1 cellular context compared by ENCODE assay signal in genomic region chrX:37380920-37381319, GRCh38.
TF ChIP-seq lines count a peak whose summit lies in the region.

No MANE protein-coding gene starts in this region.

TF ChIP-seq in HEK293, 187 proteins besides CTCF, POLR2A, EP300 and RAD21 (continued from another document and continues in another):
- TF ChIP-seq, protein P1, sequence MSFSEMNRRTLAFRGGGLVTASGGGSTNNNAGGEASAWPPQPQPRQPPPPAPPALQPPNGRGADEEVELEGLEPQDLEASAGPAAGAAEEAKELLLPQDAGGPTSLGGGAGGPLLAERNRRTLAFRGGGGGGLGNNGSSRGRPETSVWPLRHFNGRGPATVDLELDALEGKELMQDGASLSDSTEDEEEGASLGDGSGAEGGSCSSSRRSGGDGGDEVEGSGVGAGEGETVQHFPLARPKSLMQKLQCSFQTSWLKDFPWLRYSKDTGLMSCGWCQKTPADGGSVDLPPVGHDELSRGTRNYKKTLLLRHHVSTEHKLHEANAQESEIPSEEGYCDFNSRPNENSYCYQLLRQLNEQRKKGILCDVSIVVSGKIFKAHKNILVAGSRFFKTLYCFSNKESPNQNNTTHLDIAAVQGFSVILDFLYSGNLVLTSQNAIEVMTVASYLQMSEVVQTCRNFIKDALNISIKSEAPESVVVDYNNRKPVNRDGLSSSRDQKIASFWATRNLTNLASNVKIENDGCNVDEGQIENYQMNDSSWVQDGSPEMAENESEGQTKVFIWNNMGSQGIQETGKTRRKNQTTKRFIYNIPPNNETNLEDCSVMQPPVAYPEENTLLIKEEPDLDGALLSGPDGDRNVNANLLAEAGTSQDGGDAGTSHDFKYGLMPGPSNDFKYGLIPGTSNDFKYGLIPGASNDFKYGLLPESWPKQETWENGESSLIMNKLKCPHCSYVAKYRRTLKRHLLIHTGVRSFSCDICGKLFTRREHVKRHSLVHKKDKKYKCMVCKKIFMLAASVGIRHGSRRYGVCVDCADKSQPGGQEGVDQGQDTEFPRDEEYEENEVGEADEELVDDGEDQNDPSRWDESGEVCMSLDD (tag by site-specific recombination; IDR thresholded peaks at IDR 0.05), result no peak
- no peak for TF ChIP-seq ZNF707 (tag by site-specific recombination; IDR thresholded peaks at IDR 0.05)
- TF ChIP-seq ZNF837 (tag by site-specific recombination; IDR thresholded peaks at IDR 0.05), result no peak
- no peak for TF ChIP-seq RBAK (tag by site-specific recombination; IDR thresholded peaks at IDR 0.05)
- TF ChIP-seq ZSCAN4 (tag by site-specific recombination; IDR thresholded peaks at IDR 0.05), result no peak
- peak; percentile 48 for TF ChIP-seq ZNF629 (tag by site-specific recombination; IDR thresholded peaks at IDR 0.05)
- no peak for TF ChIP-seq ZFHX2 (tag by site-specific recombination; conservative IDR thresholded peaks at IDR 0.05)
- no peak for TF ChIP-seq BCL6B (tag by site-specific recombination; IDR thresholded peaks at IDR 0.05)
- no peak for TF ChIP-seq ZNF777 (tag by site-specific recombination; IDR thresholded peaks at IDR 0.05; ENCODE audit: borderline replicate concordance)
- TF ChIP-seq ZNF785 (tag by site-specific recombination; IDR thresholded peaks at IDR 0.05), result no peak
- TF ChIP-seq, protein P2, sequence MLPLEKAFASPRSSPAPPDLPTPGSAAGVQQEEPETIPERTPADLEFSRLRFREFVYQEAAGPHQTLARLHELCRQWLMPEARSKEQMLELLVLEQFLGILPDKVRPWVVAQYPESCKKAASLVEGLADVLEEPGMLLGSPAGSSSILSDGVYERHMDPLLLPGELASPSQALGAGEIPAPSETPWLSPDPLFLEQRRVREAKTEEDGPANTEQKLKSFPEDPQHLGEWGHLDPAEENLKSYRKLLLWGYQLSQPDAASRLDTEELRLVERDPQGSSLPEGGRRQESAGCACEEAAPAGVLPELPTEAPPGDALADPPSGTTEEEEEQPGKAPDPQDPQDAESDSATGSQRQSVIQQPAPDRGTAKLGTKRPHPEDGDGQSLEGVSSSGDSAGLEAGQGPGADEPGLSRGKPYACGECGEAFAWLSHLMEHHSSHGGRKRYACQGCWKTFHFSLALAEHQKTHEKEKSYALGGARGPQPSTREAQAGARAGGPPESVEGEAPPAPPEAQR (tag by site-specific recombination; IDR thresholded peaks at IDR 0.05), result no peak
- TF ChIP-seq ZNF654 (tag by site-specific recombination; IDR thresholded peaks at IDR 0.05; ENCODE audit: low read depth), result no peak
- TF ChIP-seq ZFP3 (tag by site-specific recombination; IDR thresholded peaks at IDR 0.05; ENCODE audit: low read depth), result no peak
- no peak for TF ChIP-seq ZNF311 (tag by site-specific recombination; IDR thresholded peaks at IDR 0.05; ENCODE audit: borderline replicate concordance)
- TF ChIP-seq, protein P3, sequence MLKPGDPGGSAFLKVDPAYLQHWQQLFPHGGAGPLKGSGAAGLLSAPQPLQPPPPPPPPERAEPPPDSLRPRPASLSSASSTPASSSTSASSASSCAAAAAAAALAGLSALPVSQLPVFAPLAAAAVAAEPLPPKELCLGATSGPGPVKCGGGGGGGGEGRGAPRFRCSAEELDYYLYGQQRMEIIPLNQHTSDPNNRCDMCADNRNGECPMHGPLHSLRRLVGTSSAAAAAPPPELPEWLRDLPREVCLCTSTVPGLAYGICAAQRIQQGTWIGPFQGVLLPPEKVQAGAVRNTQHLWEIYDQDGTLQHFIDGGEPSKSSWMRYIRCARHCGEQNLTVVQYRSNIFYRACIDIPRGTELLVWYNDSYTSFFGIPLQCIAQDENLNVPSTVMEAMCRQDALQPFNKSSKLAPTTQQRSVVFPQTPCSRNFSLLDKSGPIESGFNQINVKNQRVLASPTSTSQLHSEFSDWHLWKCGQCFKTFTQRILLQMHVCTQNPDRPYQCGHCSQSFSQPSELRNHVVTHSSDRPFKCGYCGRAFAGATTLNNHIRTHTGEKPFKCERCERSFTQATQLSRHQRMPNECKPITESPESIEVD (tag by site-specific recombination; IDR thresholded peaks at IDR 0.05), result peak; percentile 48; the same call in 1 of the 2 replicates
- no peak for TF ChIP-seq ZNF221 (tag by site-specific recombination; IDR thresholded peaks at IDR 0.05; ENCODE audit: borderline replicate concordance)
- no peak for TF ChIP-seq ELK4 (IDR thresholded peaks at IDR 0.05; ENCODE audit: borderline replicate concordance, low read depth, low read length)
- TF ChIP-seq ZNF48 (tag by site-specific recombination; IDR thresholded peaks at IDR 0.05), result no peak
- no peak for TF ChIP-seq ZNF324 (tag by site-specific recombination; IDR thresholded peaks at IDR 0.05)
- TF ChIP-seq PRDM10 (tag by site-specific recombination; IDR thresholded peaks at IDR 0.05), result peak; percentile 78
- TF ChIP-seq, protein P4, sequence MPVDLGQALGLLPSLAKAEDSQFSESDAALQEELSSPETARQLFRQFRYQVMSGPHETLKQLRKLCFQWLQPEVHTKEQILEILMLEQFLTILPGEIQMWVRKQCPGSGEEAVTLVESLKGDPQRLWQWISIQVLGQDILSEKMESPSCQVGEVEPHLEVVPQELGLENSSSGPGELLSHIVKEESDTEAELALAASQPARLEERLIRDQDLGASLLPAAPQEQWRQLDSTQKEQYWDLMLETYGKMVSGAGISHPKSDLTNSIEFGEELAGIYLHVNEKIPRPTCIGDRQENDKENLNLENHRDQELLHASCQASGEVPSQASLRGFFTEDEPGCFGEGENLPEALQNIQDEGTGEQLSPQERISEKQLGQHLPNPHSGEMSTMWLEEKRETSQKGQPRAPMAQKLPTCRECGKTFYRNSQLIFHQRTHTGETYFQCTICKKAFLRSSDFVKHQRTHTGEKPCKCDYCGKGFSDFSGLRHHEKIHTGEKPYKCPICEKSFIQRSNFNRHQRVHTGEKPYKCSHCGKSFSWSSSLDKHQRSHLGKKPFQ (tag by site-specific recombination; IDR thresholded peaks at IDR 0.05), result no peak
- TF ChIP-seq ZNF488 (tag by site-specific recombination; IDR thresholded peaks at IDR 0.05), result no peak
- no peak for TF ChIP-seq ZNF19 (tag by site-specific recombination; IDR thresholded peaks at IDR 0.05; ENCODE audit: low read depth)
- TF ChIP-seq ZNF423 (tag by site-specific recombination; IDR thresholded peaks at IDR 0.05), result no peak
- no peak for TF ChIP-seq TRIM28 (IDR thresholded peaks at IDR 0.05; ENCODE audit: borderline replicate concordance, low read length)
- TF ChIP-seq ZNF660 (tag by site-specific recombination; IDR thresholded peaks at IDR 0.05), result 0 out of 2 replicates have a peak, but pooled peaks have one; percentile 42
- no peak for TF ChIP-seq REPIN1 (tag by site-specific recombination; IDR thresholded peaks at IDR 0.05; ENCODE audit: low read depth)
- TF ChIP-seq, protein P5, sequence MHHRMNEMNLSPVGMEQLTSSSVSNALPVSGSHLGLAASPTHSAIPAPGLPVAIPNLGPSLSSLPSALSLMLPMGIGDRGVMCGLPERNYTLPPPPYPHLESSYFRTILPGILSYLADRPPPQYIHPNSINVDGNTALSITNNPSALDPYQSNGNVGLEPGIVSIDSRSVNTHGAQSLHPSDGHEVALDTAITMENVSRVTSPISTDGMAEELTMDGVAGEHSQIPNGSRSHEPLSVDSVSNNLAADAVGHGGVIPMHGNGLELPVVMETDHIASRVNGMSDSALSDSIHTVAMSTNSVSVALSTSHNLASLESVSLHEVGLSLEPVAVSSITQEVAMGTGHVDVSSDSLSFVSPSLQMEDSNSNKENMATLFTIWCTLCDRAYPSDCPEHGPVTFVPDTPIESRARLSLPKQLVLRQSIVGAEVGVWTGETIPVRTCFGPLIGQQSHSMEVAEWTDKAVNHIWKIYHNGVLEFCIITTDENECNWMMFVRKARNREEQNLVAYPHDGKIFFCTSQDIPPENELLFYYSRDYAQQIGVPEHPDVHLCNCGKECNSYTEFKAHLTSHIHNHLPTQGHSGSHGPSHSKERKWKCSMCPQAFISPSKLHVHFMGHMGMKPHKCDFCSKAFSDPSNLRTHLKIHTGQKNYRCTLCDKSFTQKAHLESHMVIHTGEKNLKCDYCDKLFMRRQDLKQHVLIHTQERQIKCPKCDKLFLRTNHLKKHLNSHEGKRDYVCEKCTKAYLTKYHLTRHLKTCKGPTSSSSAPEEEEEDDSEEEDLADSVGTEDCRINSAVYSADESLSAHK (tag by site-specific recombination; IDR thresholded peaks at IDR 0.05), result no peak
- TF ChIP-seq ZNF596 (tag by site-specific recombination; IDR thresholded peaks at IDR 0.05), result peak; percentile 55
- TF ChIP-seq, protein P6, sequence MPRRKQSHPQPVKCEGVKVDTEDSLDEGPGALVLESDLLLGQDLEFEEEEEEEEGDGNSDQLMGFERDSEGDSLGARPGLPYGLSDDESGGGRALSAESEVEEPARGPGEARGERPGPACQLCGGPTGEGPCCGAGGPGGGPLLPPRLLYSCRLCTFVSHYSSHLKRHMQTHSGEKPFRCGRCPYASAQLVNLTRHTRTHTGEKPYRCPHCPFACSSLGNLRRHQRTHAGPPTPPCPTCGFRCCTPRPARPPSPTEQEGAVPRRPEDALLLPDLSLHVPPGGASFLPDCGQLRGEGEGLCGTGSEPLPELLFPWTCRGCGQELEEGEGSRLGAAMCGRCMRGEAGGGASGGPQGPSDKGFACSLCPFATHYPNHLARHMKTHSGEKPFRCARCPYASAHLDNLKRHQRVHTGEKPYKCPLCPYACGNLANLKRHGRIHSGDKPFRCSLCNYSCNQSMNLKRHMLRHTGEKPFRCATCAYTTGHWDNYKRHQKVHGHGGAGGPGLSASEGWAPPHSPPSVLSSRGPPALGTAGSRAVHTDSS (tag by site-specific recombination; IDR thresholded peaks at IDR 0.05), result no peak
- no peak for TF ChIP-seq GLIS2 (tag by site-specific recombination; IDR thresholded peaks at IDR 0.05)
- no peak; the same call in 1 of the 2 replicates for TF ChIP-seq GLI2 (tag by site-specific recombination; IDR thresholded peaks at IDR 0.05; ENCODE audit: borderline replicate concordance, low read depth)
- TF ChIP-seq, protein P7, sequence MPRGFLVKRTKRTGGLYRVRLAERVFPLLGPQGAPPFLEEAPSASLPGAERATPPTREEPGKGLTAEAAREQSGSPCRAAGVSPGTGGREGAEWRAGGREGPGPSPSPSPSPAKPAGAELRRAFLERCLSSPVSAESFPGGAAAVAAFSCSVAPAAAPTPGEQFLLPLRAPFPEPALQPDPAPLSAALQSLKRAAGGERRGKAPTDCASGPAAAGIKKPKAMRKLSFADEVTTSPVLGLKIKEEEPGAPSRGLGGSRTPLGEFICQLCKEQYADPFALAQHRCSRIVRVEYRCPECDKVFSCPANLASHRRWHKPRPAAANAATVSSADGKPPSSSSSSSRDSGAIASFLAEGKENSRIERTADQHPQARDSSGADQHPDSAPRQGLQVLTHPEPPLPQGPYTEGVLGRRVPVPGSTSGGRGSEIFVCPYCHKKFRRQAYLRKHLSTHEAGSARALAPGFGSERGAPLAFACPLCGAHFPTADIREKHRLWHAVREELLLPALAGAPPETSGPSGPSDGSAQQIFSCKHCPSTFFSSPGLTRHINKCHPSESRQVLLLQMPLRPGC (tag by site-specific recombination; IDR thresholded peaks at IDR 0.05), result no peak
